ENCODE assay signal across 2 cellular contexts in the genomic region with DNA sequence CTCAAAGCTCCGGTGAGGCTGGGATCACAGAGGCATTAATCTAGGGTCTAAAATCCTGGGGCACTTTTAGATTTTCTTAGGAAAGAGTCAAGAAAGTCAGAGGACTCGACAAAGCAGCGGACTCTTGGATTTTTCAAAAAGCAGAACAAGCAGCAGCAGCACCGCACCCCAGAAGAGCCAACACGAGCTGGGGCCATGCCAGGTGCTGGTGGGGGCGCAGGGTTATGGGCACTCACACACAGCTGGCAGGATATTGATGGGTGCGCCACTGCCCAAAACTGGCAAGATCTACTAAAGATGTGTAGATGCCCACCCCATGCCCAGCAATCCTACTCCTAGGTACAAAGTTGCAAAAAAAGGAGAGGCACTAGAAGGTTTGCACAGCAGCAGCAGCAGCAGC.
TF ChIP-seq lines count a peak whose summit lies in the region.

No MANE protein-coding gene starts in this region.

TF ChIP-seq in GM23338, 12 proteins besides CTCF, POLR2A, EP300 and RAD21:
- TF ChIP-seq NANOG (IDR thresholded peaks at IDR 0.05; ENCODE audit: borderline replicate concordance), result no peak
- TF ChIP-seq ZNF331 (CRISPR knock-in tag; IDR thresholded peaks at IDR 0.05; ENCODE audit: low read depth), result no peak
- TF ChIP-seq, protein P1, sequence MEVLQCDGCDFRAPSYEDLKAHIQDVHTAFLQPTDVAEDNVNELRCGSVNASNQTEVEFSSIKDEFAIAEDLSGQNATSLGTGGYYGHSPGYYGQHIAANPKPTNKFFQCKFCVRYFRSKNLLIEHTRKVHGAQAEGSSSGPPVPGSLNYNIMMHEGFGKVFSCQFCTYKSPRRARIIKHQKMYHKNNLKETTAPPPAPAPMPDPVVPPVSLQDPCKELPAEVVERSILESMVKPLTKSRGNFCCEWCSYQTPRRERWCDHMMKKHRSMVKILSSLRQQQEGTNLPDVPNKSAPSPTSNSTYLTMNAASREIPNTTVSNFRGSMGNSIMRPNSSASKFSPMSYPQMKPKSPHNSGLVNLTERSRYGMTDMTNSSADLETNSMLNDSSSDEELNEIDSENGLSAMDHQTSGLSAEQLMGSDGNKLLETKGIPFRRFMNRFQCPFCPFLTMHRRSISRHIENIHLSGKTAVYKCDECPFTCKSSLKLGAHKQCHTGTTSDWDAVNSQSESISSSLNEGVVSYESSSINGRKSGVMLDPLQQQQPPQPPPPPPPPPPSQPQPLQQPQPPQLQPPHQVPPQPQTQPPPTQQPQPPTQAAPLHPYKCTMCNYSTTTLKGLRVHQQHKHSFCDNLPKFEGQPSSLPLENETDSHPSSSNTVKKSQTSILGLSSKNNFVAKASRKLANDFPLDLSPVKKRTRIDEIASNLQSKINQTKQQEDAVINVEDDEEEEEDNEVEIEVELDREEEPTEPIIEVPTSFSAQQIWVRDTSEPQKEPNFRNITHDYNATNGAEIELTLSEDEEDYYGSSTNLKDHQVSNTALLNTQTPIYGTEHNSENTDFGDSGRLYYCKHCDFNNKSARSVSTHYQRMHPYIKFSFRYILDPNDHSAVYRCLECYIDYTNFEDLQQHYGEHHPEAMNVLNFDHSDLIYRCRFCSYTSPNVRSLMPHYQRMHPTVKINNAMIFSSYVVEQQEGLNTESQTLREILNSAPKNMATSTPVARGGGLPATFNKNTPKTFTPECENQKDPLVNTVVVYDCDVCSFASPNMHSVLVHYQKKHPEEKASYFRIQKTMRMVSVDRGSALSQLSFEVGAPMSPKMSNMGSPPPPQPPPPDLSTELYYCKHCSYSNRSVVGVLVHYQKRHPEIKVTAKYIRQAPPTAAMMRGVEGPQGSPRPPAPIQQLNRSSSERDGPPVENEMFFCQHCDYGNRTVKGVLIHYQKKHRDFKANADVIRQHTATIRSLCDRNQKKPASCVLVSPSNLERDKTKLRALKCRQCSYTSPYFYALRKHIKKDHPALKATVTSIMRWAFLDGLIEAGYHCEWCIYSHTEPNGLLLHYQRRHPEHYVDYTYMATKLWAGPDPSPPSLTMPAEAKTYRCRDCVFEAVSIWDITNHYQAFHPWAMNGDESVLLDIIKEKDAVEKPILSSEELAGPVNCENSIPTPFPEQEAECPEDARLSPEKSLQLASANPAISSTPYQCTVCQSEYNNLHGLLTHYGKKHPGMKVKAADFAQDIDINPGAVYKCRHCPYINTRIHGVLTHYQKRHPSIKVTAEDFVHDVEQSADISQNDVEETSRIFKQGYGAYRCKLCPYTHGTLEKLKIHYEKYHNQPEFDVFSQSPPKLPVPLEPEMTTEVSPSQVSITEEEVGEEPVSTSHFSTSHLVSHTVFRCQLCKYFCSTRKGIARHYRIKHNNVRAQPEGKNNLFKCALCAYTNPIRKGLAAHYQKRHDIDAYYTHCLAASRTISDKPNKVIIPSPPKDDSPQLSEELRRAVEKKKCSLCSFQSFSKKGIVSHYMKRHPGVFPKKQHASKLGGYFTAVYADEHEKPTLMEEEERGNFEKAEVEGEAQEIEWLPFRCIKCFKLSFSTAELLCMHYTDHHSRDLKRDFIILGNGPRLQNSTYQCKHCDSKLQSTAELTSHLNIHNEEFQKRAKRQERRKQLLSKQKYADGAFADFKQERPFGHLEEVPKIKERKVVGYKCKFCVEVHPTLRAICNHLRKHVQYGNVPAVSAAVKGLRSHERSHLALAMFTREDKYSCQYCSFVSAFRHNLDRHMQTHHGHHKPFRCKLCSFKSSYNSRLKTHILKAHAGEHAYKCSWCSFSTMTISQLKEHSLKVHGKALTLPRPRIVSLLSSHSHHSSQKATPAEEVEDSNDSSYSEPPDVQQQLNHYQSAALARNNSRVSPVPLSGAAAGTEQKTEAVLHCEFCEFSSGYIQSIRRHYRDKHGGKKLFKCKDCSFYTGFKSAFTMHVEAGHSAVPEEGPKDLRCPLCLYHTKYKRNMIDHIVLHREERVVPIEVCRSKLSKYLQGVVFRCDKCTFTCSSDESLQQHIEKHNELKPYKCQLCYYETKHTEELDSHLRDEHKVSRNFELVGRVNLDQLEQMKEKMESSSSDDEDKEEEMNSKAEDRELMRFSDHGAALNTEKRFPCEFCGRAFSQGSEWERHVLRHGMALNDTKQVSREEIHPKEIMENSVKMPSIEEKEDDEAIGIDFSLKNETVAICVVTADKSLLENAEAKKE (CRISPR knock-in tag; IDR thresholded peaks at IDR 0.05), result no peak
- no peak for TF ChIP-seq POLR2AphosphoS5 (IDR thresholded peaks at IDR 0.05; ENCODE audit: low read depth)
- no peak for TF ChIP-seq JUNB (IDR thresholded peaks at IDR 0.05; ENCODE audit: unreplicated experiment)
- no peak for TF ChIP-seq EZH2phosphoT487 (IDR thresholded peaks at IDR 0.05; ENCODE audit: unreplicated experiment)
- TF ChIP-seq EZH2 (IDR thresholded peaks at IDR 0.05; ENCODE audit: low read depth, unreplicated experiment), result no peak
- TF ChIP-seq STAT1 (IDR thresholded peaks at IDR 0.05; ENCODE audit: unreplicated experiment), result no peak
- TF ChIP-seq, protein P2, sequence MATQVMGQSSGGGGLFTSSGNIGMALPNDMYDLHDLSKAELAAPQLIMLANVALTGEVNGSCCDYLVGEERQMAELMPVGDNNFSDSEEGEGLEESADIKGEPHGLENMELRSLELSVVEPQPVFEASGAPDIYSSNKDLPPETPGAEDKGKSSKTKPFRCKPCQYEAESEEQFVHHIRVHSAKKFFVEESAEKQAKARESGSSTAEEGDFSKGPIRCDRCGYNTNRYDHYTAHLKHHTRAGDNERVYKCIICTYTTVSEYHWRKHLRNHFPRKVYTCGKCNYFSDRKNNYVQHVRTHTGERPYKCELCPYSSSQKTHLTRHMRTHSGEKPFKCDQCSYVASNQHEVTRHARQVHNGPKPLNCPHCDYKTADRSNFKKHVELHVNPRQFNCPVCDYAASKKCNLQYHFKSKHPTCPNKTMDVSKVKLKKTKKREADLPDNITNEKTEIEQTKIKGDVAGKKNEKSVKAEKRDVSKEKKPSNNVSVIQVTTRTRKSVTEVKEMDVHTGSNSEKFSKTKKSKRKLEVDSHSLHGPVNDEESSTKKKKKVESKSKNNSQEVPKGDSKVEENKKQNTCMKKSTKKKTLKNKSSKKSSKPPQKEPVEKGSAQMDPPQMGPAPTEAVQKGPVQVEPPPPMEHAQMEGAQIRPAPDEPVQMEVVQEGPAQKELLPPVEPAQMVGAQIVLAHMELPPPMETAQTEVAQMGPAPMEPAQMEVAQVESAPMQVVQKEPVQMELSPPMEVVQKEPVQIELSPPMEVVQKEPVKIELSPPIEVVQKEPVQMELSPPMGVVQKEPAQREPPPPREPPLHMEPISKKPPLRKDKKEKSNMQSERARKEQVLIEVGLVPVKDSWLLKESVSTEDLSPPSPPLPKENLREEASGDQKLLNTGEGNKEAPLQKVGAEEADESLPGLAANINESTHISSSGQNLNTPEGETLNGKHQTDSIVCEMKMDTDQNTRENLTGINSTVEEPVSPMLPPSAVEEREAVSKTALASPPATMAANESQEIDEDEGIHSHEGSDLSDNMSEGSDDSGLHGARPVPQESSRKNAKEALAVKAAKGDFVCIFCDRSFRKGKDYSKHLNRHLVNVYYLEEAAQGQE (IDR thresholded peaks at IDR 0.05; ENCODE audit: unreplicated experiment), result no peak
- no peak for TF ChIP-seq ZNF114 (CRISPR knock-in tag; IDR thresholded peaks at IDR 0.05)
- TF ChIP-seq CREB1 (CRISPR knock-in tag; IDR thresholded peaks at IDR 0.05; ENCODE audit: low read depth), result no peak

TF ChIP-seq in K562, 482 proteins besides CTCF, POLR2A, EP300 and RAD21:
- TF ChIP-seq TCF7L2 (IDR thresholded peaks at IDR 0.05; ENCODE audit: low read depth, low read length), result no peak
- TF ChIP-seq, protein P3, sequence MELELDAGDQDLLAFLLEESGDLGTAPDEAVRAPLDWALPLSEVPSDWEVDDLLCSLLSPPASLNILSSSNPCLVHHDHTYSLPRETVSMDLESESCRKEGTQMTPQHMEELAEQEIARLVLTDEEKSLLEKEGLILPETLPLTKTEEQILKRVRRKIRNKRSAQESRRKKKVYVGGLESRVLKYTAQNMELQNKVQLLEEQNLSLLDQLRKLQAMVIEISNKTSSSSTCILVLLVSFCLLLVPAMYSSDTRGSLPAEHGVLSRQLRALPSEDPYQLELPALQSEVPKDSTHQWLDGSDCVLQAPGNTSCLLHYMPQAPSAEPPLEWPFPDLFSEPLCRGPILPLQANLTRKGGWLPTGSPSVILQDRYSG (tag; conservative IDR thresholded peaks at IDR 0.05; ENCODE audit: low read depth), result no peak
- TF ChIP-seq, protein P4, sequence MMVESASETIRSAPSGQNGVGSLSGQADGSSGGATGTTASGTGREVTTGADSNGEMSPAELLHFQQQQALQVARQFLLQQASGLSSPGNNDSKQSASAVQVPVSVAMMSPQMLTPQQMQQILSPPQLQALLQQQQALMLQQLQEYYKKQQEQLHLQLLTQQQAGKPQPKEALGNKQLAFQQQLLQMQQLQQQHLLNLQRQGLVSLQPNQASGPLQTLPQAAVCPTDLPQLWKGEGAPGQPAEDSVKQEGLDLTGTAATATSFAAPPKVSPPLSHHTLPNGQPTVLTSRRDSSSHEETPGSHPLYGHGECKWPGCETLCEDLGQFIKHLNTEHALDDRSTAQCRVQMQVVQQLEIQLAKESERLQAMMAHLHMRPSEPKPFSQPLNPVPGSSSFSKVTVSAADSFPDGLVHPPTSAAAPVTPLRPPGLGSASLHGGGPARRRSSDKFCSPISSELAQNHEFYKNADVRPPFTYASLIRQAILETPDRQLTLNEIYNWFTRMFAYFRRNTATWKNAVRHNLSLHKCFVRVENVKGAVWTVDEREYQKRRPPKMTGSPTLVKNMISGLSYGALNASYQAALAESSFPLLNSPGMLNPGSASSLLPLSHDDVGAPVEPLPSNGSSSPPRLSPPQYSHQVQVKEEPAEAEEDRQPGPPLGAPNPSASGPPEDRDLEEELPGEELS (CRISPR knock-in tag; IDR thresholded peaks at IDR 0.05; ENCODE audit: borderline replicate concordance), result no peak
- TF ChIP-seq, protein P5, sequence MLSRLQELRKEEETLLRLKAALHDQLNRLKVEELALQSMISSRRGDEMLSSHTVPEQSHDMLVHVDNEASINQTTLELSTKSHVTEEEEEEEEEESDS (CRISPR knock-in tag; IDR thresholded peaks at IDR 0.05), result no peak
- TF ChIP-seq ILF3 (IDR thresholded peaks at IDR 0.05; ENCODE audit: borderline replicate concordance), result no peak
- no peak for TF ChIP-seq ETS2 (tag; IDR thresholded peaks at IDR 0.05; ENCODE audit: borderline replicate concordance, poor library complexity, severe bottlenecking)
- TF ChIP-seq KLF13 (tag; IDR thresholded peaks at IDR 0.05; ENCODE audit: borderline replicate concordance, low read depth), result no peak
- no peak for TF ChIP-seq TAF7 (tag; IDR thresholded peaks at IDR 0.05)
- TF ChIP-seq YBX1 (IDR thresholded peaks at IDR 0.05), result no peak
- TF ChIP-seq ERF (CRISPR knock-in tag; IDR thresholded peaks at IDR 0.05), result no peak
- no peak for TF ChIP-seq KDM1A (IDR thresholded peaks at IDR 0.05)
- TF ChIP-seq ZNF274 (IDR thresholded peaks at IDR 0.05; ENCODE audit: borderline replicate concordance, low read depth, low read length), result no peak
- TF ChIP-seq PTTG1 (tag; IDR thresholded peaks at IDR 0.05; ENCODE audit: low read depth), result no peak
- no peak for TF ChIP-seq HIVEP1 (CRISPR knock-in tag; IDR thresholded peaks at IDR 0.05)
- no peak for TF ChIP-seq NCOA4 (IDR thresholded peaks at IDR 0.05; ENCODE audit: partially characterized antibody)
TF ChIP-seq in K562: peak in this region for 0.
